24 cellular contexts compared by ENCODE assay signal in genomic region chr11:113148652-113149051, GRCh38.
DNase-seq lines count a peak whose midpoint lies in the region; ATAC-seq, FAIRE-seq and TF ChIP-seq lines count a peak whose summit lies in the region.
"Had no signal": no experiment of that assay in that cellular context is flagged by ENCODE, and none has a peak within 500 bp of the region (broad histone marks: within the 10 kb centered on the region; RNA-seq: fewer than 3 reads in every experiment).

No MANE protein-coding gene starts in this region.

- TF ChIP-seq POLR2A in breast epithelium (IDR thresholded peaks at IDR 0.05) = no peak

- TF ChIP-seq CTCF in foreskin keratinocyte (conservative IDR thresholded peaks at IDR 0.05) (no peak), neural crest cell (conservative IDR thresholded peaks at IDR 0.05) (no peak), breast epithelium (IDR thresholded peaks at IDR 0.05) (no peak)

- H3K4me1 ChIP-seq in foreskin keratinocyte (no peaks in the 10 kb centered on the region), breast epithelium (peaks cover 0 to 3% of the 10 kb centered on the region in 2 donors)

- no peaks in the 10 kb centered on the region for H3K9me3 ChIP-seq in breast epithelium
- H3K9me3 ChIP-seq: BLaER1, MG63 had no signal

- H3K4me3 ChIP-seq in H7 (ENCODE audit: insufficient read depth, low read depth, low read length) = no peak overlapping the region
- no peak overlapping the region for H3K4me3 ChIP-seq in breast epithelium
- H3K4me3 ChIP-seq: BLaER1, GM12878, MG63 had no signal

- H3K4me3 Mint-ChIP-seq in neural crest cell = no peak overlapping the region
- no peak overlapping the region for H3K4me3 Mint-ChIP-seq in activated T-cell treated with anti-CD3 and anti-CD28 coated beads, Interleukin-2, amount 50 U/mL, for 4 hours
- H3K4me3 Mint-ChIP-seq: CD4-positive, CD25-positive, alpha-beta regulatory T cell had no signal

- no peaks in the 10 kb centered on the region for H3K36me3 Mint-ChIP-seq in neural crest cell (ENCODE audit: low read depth)
- no peaks in the 10 kb centered on the region for H3K36me3 Mint-ChIP-seq in activated T-cell treated with anti-CD3 and anti-CD28 coated beads, Interleukin-2, amount 50 U/mL, for 4 hours (ENCODE audit: insufficient read depth)
- H3K36me3 Mint-ChIP-seq: CD4-positive, CD25-positive, alpha-beta regulatory T cell had no signal

- H3K36me3 ChIP-seq in H7 (replicated peaks; ENCODE audit: control insufficient read depth, insufficient read depth, low read length) (no peaks in the 10 kb centered on the region), breast epithelium (no peaks in the 10 kb centered on the region)
- H3K36me3 ChIP-seq: BLaER1, MG63 had no signal

- ATAC-seq in foreskin keratinocyte = peak; percentile 10
- no peak for ATAC-seq in activated T-cell treated with anti-CD3 and anti-CD28 coated beads, Interleukin-2, amount 50 U/mL, for 4 hours
- ATAC-seq: GM12878, HCT116 had no signal

- DNase-seq in H7 (peak; percentile 11), foreskin keratinocyte (no peak), neural crest cell (ENCODE audit: low read depth, low spot score) (no peak), urothelium cell line (ENCODE audit: low spot score) (no peak), HEK293T (ENCODE audit: extremely low spot score) (no peak), breast epithelium (ENCODE audit: low spot score in 2 of 2) (no peak)
- no peak for DNase-seq in activated T-cell treated with anti-CD3 and anti-CD28 coated beads, Interleukin-2, amount 50 U/mL, for 4 hours
- DNase-seq: CD4-positive, CD25-positive, alpha-beta regulatory T cell; DMS153; IMR-90; KG1; MG63; NCI-H1105 treated with DMSO at 0.1 percent for 48 hours; NCI-H1930; NCI-H2107; NCI-H526 treated with DMSO at 0.1 percent for 48 hours; RPMI8226; SHP77 had no signal

- H3K9me3 Mint-ChIP-seq in neural crest cell = no peaks in the 10 kb centered on the region
- H3K9me3 Mint-ChIP-seq in activated T-cell treated with anti-CD3 and anti-CD28 coated beads, Interleukin-2, amount 50 U/mL, for 4 hours = no peaks in the 10 kb centered on the region

- peak overlapping the region; percentile 8 for H3K27ac Mint-ChIP-seq in neural crest cell (ENCODE audit: unreplicated experiment)
- H3K27ac Mint-ChIP-seq: CD4-positive, CD25-positive, alpha-beta regulatory T cell had no signal

- H3K4me1 Mint-ChIP-seq in neural crest cell = peaks cover 30% of the 10 kb centered on the region
- H3K4me1 Mint-ChIP-seq in activated T-cell treated with anti-CD3 and anti-CD28 coated beads, Interleukin-2, amount 50 U/mL, for 4 hours (ENCODE audit: low read depth) = no peaks in the 10 kb centered on the region
- H3K4me1 Mint-ChIP-seq: CD4-positive, CD25-positive, alpha-beta regulatory T cell had no signal

- intact Hi-C loops in breast epithelium (cut with DNase I; ENCODE audit: low total_unique reads) = no loop called here

- POLR2A ChIA-PET in HEK293T (lab: Yijun Ruan, JAX) = no interaction called here

- H3K27me3 ChIP-seq in H7 (ENCODE audit: control insufficient read depth, insufficient read depth, low read length) (no peaks in the 10 kb centered on the region), foreskin keratinocyte (peaks cover 14% of the 10 kb centered on the region), breast epithelium (no peaks in the 10 kb centered on the region)
- H3K27me3 ChIP-seq: BLaER1, MG63 had no signal

- no peaks in the 10 kb centered on the region for H3K27me3 Mint-ChIP-seq in neural crest cell (ENCODE audit: low read depth)
- no peaks in the 10 kb centered on the region for H3K27me3 Mint-ChIP-seq in activated T-cell treated with anti-CD3 and anti-CD28 coated beads, Interleukin-2, amount 50 U/mL, for 4 hours (ENCODE audit: low read depth)

- CTCF ChIA-PET in HEK293T (lab: Yijun Ruan, JAX) = no interaction called here

- peak overlapping the region; percentile 76 for H3K27ac ChIP-seq in angular gyrus (ENCODE audit: low read depth, low read length)
- no peak overlapping the region for H3K27ac ChIP-seq in foreskin keratinocyte
- H3K27ac ChIP-seq in breast epithelium = no peak overlapping the region
- H3K27ac ChIP-seq: BLaER1 had no signal

- FAIRE-seq in urothelium cell line (lab: Jason Lieb, UNC) = no peak
- FAIRE-seq: A204.1, GM12878, H1 had no signal

TF ChIP-seq in HEK293T, 16 proteins besides CTCF, POLR2A, EP300 and RAD21:
- no peak for TF ChIP-seq BHLHE40 (IDR thresholded peaks at IDR 0.05; ENCODE audit: borderline replicate concordance)
- TF ChIP-seq PKNOX1 (IDR thresholded peaks at IDR 0.05) = no peak
- TF ChIP-seq HDGF (IDR thresholded peaks at IDR 0.05; ENCODE audit: borderline replicate concordance) = no peak
- TF ChIP-seq SUZ12 (IDR thresholded peaks at IDR 0.05) = no peak
- TF ChIP-seq SP1 (IDR thresholded peaks at IDR 0.05) = no peak
- no peak for TF ChIP-seq ELF4 (IDR thresholded peaks at IDR 0.05)
- TF ChIP-seq L3MBTL2 (conservative IDR thresholded peaks at IDR 0.05) = no peak
- TF ChIP-seq TARDBP (IDR thresholded peaks at IDR 0.05) = no peak
- no peak for TF ChIP-seq FOXA1 (IDR thresholded peaks at IDR 0.05)
- no peak for TF ChIP-seq ARNT (IDR thresholded peaks at IDR 0.05)
- TF ChIP-seq ZNF384 (IDR thresholded peaks at IDR 0.05) = no peak
- no peak for TF ChIP-seq FOXM1 (IDR thresholded peaks at IDR 0.05; ENCODE audit: borderline replicate concordance)
- TF ChIP-seq FOXK2 (IDR thresholded peaks at IDR 0.05) = no peak
- TF ChIP-seq LEF1 (IDR thresholded peaks at IDR 0.05; ENCODE audit: borderline replicate concordance) = no peak
- no peak for TF ChIP-seq NFRKB (IDR thresholded peaks at IDR 0.05)
- no peak for TF ChIP-seq CTBP1 (IDR thresholded peaks at IDR 0.05; ENCODE audit: borderline replicate concordance)
